ENCODE assay signal across 8 cellular contexts in the genomic region with DNA sequence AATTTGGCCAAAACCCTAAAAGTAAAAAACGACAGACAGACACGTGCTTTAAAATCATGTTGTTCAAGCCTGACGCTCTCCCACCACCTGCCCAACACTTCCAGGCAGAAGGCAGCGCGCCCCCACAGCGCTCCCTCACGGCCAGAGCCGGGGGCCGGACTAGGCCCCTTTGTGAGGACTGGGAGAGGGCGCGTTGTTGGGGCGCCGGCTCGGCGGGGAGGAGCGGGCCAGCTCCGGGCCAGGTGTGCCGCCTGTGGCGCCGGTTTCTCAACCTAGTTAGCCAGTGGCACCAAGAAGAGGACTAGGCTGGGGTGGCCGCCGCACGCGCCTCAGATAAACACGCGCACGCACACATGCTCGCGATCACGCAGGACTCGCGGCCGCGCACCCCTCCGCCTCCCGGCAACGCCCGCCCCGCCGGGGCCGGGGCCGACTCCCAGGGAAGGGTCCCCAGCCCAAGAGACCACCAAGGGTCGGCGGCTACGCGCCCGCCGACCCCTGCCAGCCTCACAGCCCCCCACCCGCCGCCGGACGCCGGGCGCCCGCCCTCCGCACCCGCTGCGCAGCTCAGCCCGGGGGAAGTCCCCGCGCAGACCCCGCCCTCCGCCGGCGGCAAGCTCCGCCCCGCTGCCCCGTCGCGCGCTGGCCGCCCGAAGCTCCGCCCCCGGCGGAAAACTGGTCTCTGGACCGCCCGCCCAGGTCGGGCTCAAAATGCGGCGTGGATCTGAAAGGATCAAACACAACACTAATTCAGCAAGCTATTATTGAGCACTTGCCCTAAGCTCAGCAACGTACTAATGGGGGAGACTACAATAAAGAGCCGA. TPM values are rescaled to one million over a fixed set of nuclear protein-coding genes. Genes with fewer than 3 reads are reported as not detected.
DNase-seq lines count a peak whose midpoint lies in the region; ATAC-seq, FAIRE-seq and TF ChIP-seq lines count a peak whose summit lies in the region.

Gene IMMP2L (minus strand): TSS at position 584 of the 824 bp plus-strand sequence.

- in situ Hi-C loops in GM13977 (cut with MboI; ENCODE audit: low pct_unique_long_range_greater_than_20kb, low sequenced_read_pairs, unreplicated experiment): no loop called here

- intact Hi-C loops in left ventricle myocardium superior (cut with micrococcal nuclease): no loop called here

- no peaks in the 10 kb centered on the region for H3K9me3 ChIP-seq in T-helper 17 cell (ENCODE audit: control insufficient read depth, low read length, poor library complexity, severe bottlenecking)

- peak within 1 kb of the TSS; percentile 90 for H3K4me3 Mint-ChIP-seq in T-helper 17 cell

- H3K27ac Mint-ChIP-seq in T-helper 17 cell: peak within 1 kb of the TSS; percentile 88

- DNase-seq in GM13977 (ENCODE audit: low spot score) (peak; percentile 94), NCI-H1417 treated with DMSO at 0.1 percent for 48 hours (lab: John Stamatoyannopoulos, UW) (peak; percentile 64), T-helper 17 cell (peak; percentile 86 to 90 (median 90)), amygdala (lab: John Stamatoyannopoulos, UW) (peak; percentile 42 to 89 (median 78)), left ventricle myocardium superior (peak; percentile 94), pulmonary artery endothelial cell (ENCODE audit: low read depth, low spot score) (peak; percentile 29), urothelium cell line (ENCODE audit: low spot score) (peak; percentile 96)

- ATAC-seq in HG02798 (IDR thresholded peaks at IDR 0.05; ENCODE audit: poor library complexity, unreplicated experiment) (peak; percentile 87), T-helper 17 cell (peak; percentile 97), left ventricle myocardium superior (peak; percentile 100)

- FAIRE-seq in urothelium cell line (lab: Jason Lieb, UNC): peak; percentile 9

- peak; percentile 61 for TF ChIP-seq CTCF in GM13977 (IDR thresholded peaks at IDR 0.05; ENCODE audit: extremely low read depth, insufficient read depth, missing control alignments)

- H3K4me1 Mint-ChIP-seq in T-helper 17 cell: peaks cover 27% of the 10 kb centered on the region

- peaks cover 2% of the 10 kb centered on the region for H3K27me3 Mint-ChIP-seq in T-helper 17 cell

- H3K36me3 Mint-ChIP-seq in T-helper 17 cell (ENCODE audit: low read depth): peaks cover 6% of the 10 kb centered on the region

RNA-seq across cellular contexts. Expression of gene IMMP2L, which starts in this region (rescaled TPM):
- total RNA-seq in T-helper 17 cell: 10 to 100 TPM; 17.9 to 19.9 TPM
- total RNA-seq in left ventricle myocardium superior: 17.1 TPM
- total RNA-seq in pulmonary artery endothelial cell: 9.6 and 10.8 TPM in 2 replicates

Comparison
In these comparisons a context has a peak if more than half of its experiments do, and no peak if none do; other contexts are left out.
1. Peak in every context shown above with its lines: DNase-seq and ATAC-seq.
2. DNase-seq: peak in every context shown above with its lines; median percentile 96 in urothelium cell line; 94 in GM13977; 94 in left ventricle myocardium superior; 90 in T-helper 17 cell; 78 in amygdala; 64 in NCI-H1417 treated with DMSO at 0.1 percent for 48 hours; 29 in pulmonary artery endothelial cell.